In genomic region chr18:14178691-14179196, GRCh38 we compare ENCODE assay signal across 8 cellular contexts. TPM values are rescaled to one million over a fixed set of nuclear protein-coding genes. Genes with fewer than 3 reads are reported as not detected.
DNase-seq lines count a peak whose midpoint lies in the region; ATAC-seq and TF ChIP-seq lines count a peak whose summit lies in the region.
"Not testable (repeated sequence)": the region's sequence is repeated elsewhere in the genome, so short reads cannot be mapped to it uniquely, and the experiment has no call there.

No MANE protein-coding gene starts in this region.

- intact Hi-C loops in CD4-positive, alpha-beta T cell (cut with DNase I, micrococcal nuclease): not testable (repeated sequence)

- 2 to 6% methylated on average over 33 to 37 of the region's 38 CpGs for WGBS in lung, 2 donors

- H3K27me3 ChIP-seq in CD4-positive, alpha-beta T cell (ENCODE audit: control insufficient read depth, insufficient read depth, low read length); effector memory CD4-positive, alpha-beta T cell (replicated peaks; ENCODE audit: control insufficient read depth, insufficient read depth, low read length, poor library complexity, severe bottlenecking); lung (ENCODE audit: control insufficient read depth, insufficient read depth): not testable (repeated sequence)

- not testable (repeated sequence) for H3K36me3 Mint-ChIP-seq in CD4-positive, alpha-beta T cell (ENCODE audit: low read depth)

- not testable (repeated sequence) for H3K4me1 ChIP-seq in effector memory CD4-positive, alpha-beta T cell (ENCODE audit: control insufficient read depth, insufficient read depth, low read length, poor library complexity, severe bottlenecking); lung (ENCODE audit: control insufficient read depth in 2 of 2, insufficient read depth in 2 of 2, low read length in 2 of 2)

- H3K4me3 Mint-ChIP-seq in CD4-positive, alpha-beta T cell: peak overlapping the region; percentile 96

- not testable (repeated sequence) for H3K27me3 Mint-ChIP-seq in CD4-positive, alpha-beta T cell

- peak overlapping the region; percentile 63 for H3K27ac Mint-ChIP-seq in CD4-positive, alpha-beta T cell

- not testable (repeated sequence) for H3K27ac ChIP-seq in CD4-positive, alpha-beta T cell (ENCODE audit: low read depth, low read length); effector memory CD4-positive, alpha-beta T cell (ENCODE audit: insufficient read depth, low read length, poor library complexity, severe bottlenecking); lung (ENCODE audit: low read depth in 1 of 2, low read length in 1 of 2)

- H3K9me3 Mint-ChIP-seq in CD4-positive, alpha-beta T cell: not testable (repeated sequence)

- CTCF ChIA-PET in CD4-positive, alpha-beta T cell (lab: Charles Lee): interaction anchor here (0.5 kb wide), 1 partner anchor 1230 kb away, joined by 3 read pairs; no protein-coding TSS in a partner anchor

- ATAC-seq in CD4-positive, alpha-beta T cell (ENCODE audit: poor library complexity): peak; percentile 83
- ATAC-seq in GM19351 (IDR thresholded peaks at IDR 0.05; ENCODE audit: unreplicated experiment) (peak; percentile 91), HG03378 (IDR thresholded peaks at IDR 0.05; ENCODE audit: unreplicated experiment) (peak; percentile 98), lung (ENCODE audit: insufficient read depth, low FRiP score) (peak; percentile 97)

- not testable (repeated sequence) for H3K36me3 ChIP-seq in effector memory CD4-positive, alpha-beta T cell (ENCODE audit: control insufficient read depth, insufficient read depth, low read length); lung (ENCODE audit: control insufficient read depth in 2 of 2, insufficient read depth in 2 of 2, low read length in 2 of 2)

- peak; percentile 61 to 78 (median 70) for DNase-seq in CD4-positive, alpha-beta T cell
- peak; percentile 56 for DNase-seq in NCI-H774 (lab: John Stamatoyannopoulos, UW)
- DNase-seq in activated CD8-positive, alpha-beta memory T cell treated with anti-CD3 and anti-CD28 coated beads for 4 hours (ENCODE audit: low read depth in 2 of 2): peak; percentile 48 to 63
- DNase-seq in effector memory CD4-positive, alpha-beta T cell: peak; percentile 55 to 62 (median 58)
- DNase-seq in lung (ENCODE audit: low spot score): peak; percentile 78
- peak; percentile 59 for DNase-seq in stimulated activated CD8-positive, alpha-beta memory T cell treated with anti-CD3 and anti-CD28 coated beads, Interleukin-12 subunit alpha, Interleukin-12 subunit beta, amount 100 ng/mL, for 24 hours (ENCODE audit: extremely low read depth)

- peak overlapping the region; percentile 62 for H3K4me3 ChIP-seq in effector memory CD4-positive, alpha-beta T cell (ENCODE audit: insufficient read depth, low read depth, low read length, poor library complexity, severe bottlenecking)
- peak overlapping the region; percentile 22 for H3K4me3 ChIP-seq in lung

- peak; percentile 64 for TF ChIP-seq CTCF in CD4-positive, alpha-beta T cell (IDR thresholded peaks at IDR 0.05)
- TF ChIP-seq CTCF in lung (IDR thresholded peaks at IDR 0.05; ENCODE audit: control extremely low read depth, extremely low read depth): peak; percentile 18

- H3K4me1 Mint-ChIP-seq in CD4-positive, alpha-beta T cell (ENCODE audit: low read depth): peaks cover 14% of the 10 kb centered on the region

- POLR2A ChIA-PET in CD4-positive, alpha-beta T cell (lab: Charles Lee): interaction anchor here (1.0 kb wide), 1 partner anchor 11 kb away, joined by 3 read pairs; no protein-coding TSS in a partner anchor

- not testable (repeated sequence) for H3K9me3 ChIP-seq in CD4-positive, alpha-beta T cell (ENCODE audit: control insufficient read depth, low read length); effector memory CD4-positive, alpha-beta T cell (ENCODE audit: control insufficient read depth, low read length); lung (ENCODE audit: control insufficient read depth in 2 of 2, insufficient read depth in 1 of 2, low read length in 1 of 2)

RNA-seq across cellular contexts. Expression of gene ZNF519, which starts 46.5 kb away (rescaled TPM):
- 10 to 100 TPM in 1 of 2 experiments, 1 to 10 TPM in 1; 8.3 to 10.4 TPM for total RNA-seq in CD4-positive, alpha-beta T cell
- 10 to 100 TPM in 1 of 2 donors, 1 to 10 TPM in 1; 4.8 to 17.2 TPM for total RNA-seq in lung
- 1 to 10 TPM in 1 of 2 donors, under 1 TPM in 1; 0.70 to 1.7 TPM for polyA plus RNA-seq in lung
